In the genomic region with DNA sequence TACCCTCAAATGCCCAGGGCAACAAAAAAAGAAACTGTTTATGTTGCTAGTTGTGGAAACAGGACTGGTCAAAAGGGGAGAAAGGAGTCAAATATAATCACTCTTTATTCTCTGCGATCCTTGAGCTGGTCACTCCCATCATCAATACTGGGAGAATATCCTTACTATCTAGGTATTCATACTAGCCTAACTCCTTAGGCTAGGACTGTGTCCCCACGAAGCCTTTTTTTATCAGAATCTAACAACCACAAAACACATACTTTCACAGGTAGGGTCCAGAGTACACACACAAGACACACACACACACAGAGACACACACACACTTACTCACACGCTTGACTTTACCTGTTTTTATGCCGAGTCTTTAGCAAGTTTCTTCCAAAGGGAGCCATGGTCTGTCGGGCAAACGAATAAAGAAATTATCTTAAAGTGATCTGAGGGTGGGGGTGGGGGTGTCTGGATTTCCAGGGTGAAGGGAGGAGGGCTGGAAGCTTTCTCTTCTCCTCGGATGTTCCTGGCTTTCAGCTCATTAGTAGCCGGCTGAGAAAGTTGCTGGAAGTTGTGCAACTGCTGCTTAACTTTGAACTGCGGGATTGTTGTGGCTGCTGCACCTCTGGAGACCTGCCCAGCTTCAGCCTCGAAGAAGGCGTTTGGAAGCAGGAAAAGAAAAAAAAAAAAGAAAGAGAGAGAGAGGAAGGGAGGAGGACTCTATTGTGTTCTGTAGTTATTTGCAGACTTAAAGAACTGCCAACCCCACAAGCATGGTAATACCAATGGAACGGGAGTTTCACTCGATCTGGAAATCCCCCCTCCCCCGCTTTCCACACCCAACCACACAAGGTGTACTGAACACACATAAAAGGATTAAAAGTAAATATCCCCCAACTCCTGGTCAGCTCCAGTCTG, we compare ENCODE assay signal across 1 cellular context.
TF ChIP-seq lines count a peak whose summit lies in the region.

A gene (minus strand): TSS at position 600 of the 906 bp plus-strand sequence. CDS start 208 bp downstream, at position 392.

TF ChIP-seq in GM12878, 131 proteins besides CTCF, POLR2A, EP300 and RAD21 (continued from another document):
- TF ChIP-seq, protein P1, sequence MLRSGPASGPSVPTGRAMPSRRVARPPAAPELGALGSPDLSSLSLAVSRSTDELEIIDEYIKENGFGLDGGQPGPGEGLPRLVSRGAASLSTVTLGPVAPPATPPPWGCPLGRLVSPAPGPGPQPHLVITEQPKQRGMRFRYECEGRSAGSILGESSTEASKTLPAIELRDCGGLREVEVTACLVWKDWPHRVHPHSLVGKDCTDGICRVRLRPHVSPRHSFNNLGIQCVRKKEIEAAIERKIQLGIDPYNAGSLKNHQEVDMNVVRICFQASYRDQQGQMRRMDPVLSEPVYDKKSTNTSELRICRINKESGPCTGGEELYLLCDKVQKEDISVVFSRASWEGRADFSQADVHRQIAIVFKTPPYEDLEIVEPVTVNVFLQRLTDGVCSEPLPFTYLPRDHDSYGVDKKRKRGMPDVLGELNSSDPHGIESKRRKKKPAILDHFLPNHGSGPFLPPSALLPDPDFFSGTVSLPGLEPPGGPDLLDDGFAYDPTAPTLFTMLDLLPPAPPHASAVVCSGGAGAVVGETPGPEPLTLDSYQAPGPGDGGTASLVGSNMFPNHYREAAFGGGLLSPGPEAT (IDR thresholded peaks at IDR 0.05; ENCODE audit: low read depth): peak; percentile 19; the same call in 1 of the 2 replicates
- no peak for TF ChIP-seq POLR2AphosphoS2 (IDR thresholded peaks at IDR 0.05; ENCODE audit: low read depth, low read length)
- TF ChIP-seq EGR1 (IDR thresholded peaks at IDR 0.05; ENCODE audit: borderline replicate concordance in 1 of 2, low read depth in 2 of 2, low read length in 2 of 2): peak in 1 of 2 experiments; percentile 52; a peak in 1 of 3 replicates
- 0 out of 2 replicates have a peak, but pooled peaks have one; percentile 20 for TF ChIP-seq IKZF1 (conservative IDR thresholded peaks at IDR 0.05)
- TF ChIP-seq, protein P2, sequence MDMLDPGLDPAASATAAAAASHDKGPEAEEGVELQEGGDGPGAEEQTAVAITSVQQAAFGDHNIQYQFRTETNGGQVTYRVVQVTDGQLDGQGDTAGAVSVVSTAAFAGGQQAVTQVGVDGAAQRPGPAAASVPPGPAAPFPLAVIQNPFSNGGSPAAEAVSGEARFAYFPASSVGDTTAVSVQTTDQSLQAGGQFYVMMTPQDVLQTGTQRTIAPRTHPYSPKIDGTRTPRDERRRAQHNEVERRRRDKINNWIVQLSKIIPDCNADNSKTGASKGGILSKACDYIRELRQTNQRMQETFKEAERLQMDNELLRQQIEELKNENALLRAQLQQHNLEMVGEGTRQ (IDR thresholded peaks at IDR 0.05; ENCODE audit: borderline replicate concordance, low read depth, low read length): no peak
- peak; percentile 15; the same call in 1 of the 2 replicates for TF ChIP-seq RUNX3 (IDR thresholded peaks at IDR 0.05; ENCODE audit: low read length)
- TF ChIP-seq FOXM1 (IDR thresholded peaks at IDR 0.05; ENCODE audit: low read depth, low read length): no peak
TF ChIP-seq in GM12878: peak in this region for 5.
